ENCODE assay signal across 10 cellular contexts in genomic region chr1:150550222-150551048, GRCh38. TPM values are rescaled to one million over a fixed set of nuclear protein-coding genes. Genes with fewer than 3 reads are reported as not detected.
DNase-seq lines count a peak whose midpoint lies in the region; ATAC-seq, FAIRE-seq and TF ChIP-seq lines count a peak whose summit lies in the region.
"Had no signal": no experiment of that assay in that cellular context is flagged by ENCODE, and none has a peak within 500 bp of the region (broad histone marks: within the 10 kb centered on the region; RNA-seq: fewer than 3 reads in every experiment).

No MANE protein-coding gene starts in this region.

- DNase-seq in activated T-cell treated with anti-CD3 and anti-CD28 coated beads, Interleukin-2, amount 50 U/mL, for 1 hour, result peak; percentile 26
- DNase-seq in activated T-cell treated with anti-CD3 and anti-CD28 coated beads for 4 hours (no peak), endothelial cell of umbilical vein (ENCODE audit: low read depth, low spot score) (no peak), myocyte (ENCODE audit: low read depth) (peak; percentile 14), AG08395 (ENCODE audit: low spot score) (no peak), foreskin melanocyte (no peak)

- no peak overlapping the region for H2AFZ ChIP-seq in endothelial cell of umbilical vein (ENCODE audit: low read depth, low read length)

- no peaks in the 10 kb centered on the region for H3K9me3 ChIP-seq in endothelial cell of umbilical vein (replicated peaks; ENCODE audit: control insufficient read depth, insufficient read depth, low read length)

- TF ChIP-seq POLR2A in endothelial cell of umbilical vein (IDR thresholded peaks at IDR 0.05; ENCODE audit: low read depth, low read length), result no peak

- no peaks in the 10 kb centered on the region for H3K79me2 ChIP-seq in endothelial cell of umbilical vein (ENCODE audit: control insufficient read depth, insufficient read depth, low read length)

- no peak for ATAC-seq in HG03442 (IDR thresholded peaks at IDR 0.05; ENCODE audit: unreplicated experiment)

- peaks cover 1 to 2% of the 10 kb centered on the region in 2 experiments for H3K27me3 ChIP-seq in endothelial cell of umbilical vein (ENCODE audit: control insufficient read depth in 2 of 2, insufficient read depth in 2 of 2, low read length in 2 of 2)

- no peaks in the 10 kb centered on the region for H3K9me1 ChIP-seq in endothelial cell of umbilical vein (replicated peaks; ENCODE audit: control insufficient read depth, extremely low read depth, insufficient read depth, low read length)

- no peaks in the 10 kb centered on the region for H3K36me3 ChIP-seq in endothelial cell of umbilical vein (ENCODE audit: control insufficient read depth in 2 of 2, extremely low read depth in 1 of 2, insufficient read depth in 2 of 2, low read length in 2 of 2)
- H3K36me3 ChIP-seq in urinary bladder (ENCODE audit: insufficient read depth), result no peaks in the 10 kb centered on the region

- H4K20me1 ChIP-seq in endothelial cell of umbilical vein (replicated peaks; ENCODE audit: control insufficient read depth, extremely low read depth, insufficient read depth, low read length), result no peaks in the 10 kb centered on the region

- BruUV-seq in endothelial cell of umbilical vein (replicated peaks; lab: Mats Ljungman, UMichigan), result no TSS peak

- H3K4me1 ChIP-seq in endothelial cell of umbilical vein (ENCODE audit: control insufficient read depth, extremely low read depth, insufficient read depth, low read length) (peaks cover 22% of the 10 kb centered on the region), urinary bladder (ENCODE audit: insufficient read depth) (no peaks in the 10 kb centered on the region)

- H3K4me3 ChIP-seq in endothelial cell of umbilical vein (replicated peaks in 1 of 3; ENCODE audit: insufficient read depth in 1 of 3, low read depth in 1 of 3, low read length in 3 of 3) (no peak overlapping the region), urinary bladder (ENCODE audit: low read depth, low read length) (peak overlapping the region; percentile 69)

- dilution Hi-C loops in endothelial cell of umbilical vein (cut with MboI; ENCODE audit: extremely low pct_ligation_motif_present, low sequenced_read_pairs), result no loop called here

- H3K27ac ChIP-seq in endothelial cell of umbilical vein (ENCODE audit: insufficient read depth, low read depth, low read length) (no peak overlapping the region), urinary bladder (ENCODE audit: low read depth) (peak overlapping the region; percentile 82)

- FAIRE-seq in endothelial cell of umbilical vein (lab: Jason Lieb, UNC), result no peak

- H3K9ac ChIP-seq in endothelial cell of umbilical vein (replicated peaks; ENCODE audit: extremely low read depth, insufficient read depth, low read length), result no peak overlapping the region

- 25% methylated on average over 22 of the region's 22 CpGs for WGBS in urinary bladder

- TF ChIP-seq CTCF in endothelial cell of umbilical vein (IDR thresholded peaks at IDR 0.05; ENCODE audit: extremely low read depth in 1 of 2, insufficient read depth in 1 of 2, low read depth in 1 of 2, low read length in 2 of 2), result no peak

- intact Hi-C loops in endothelial cell of umbilical vein (cut with micrococcal nuclease), result no loop called here

- no peak overlapping the region for H3K4me2 ChIP-seq in endothelial cell of umbilical vein (ENCODE audit: insufficient read depth, low read length)

- CTCF ChIA-PET in endothelial cell of umbilical vein (lab: Charles Lee), result interaction anchor here (1.0 to 6.7 kb wide), 5 partner anchors 9 to 294 kb away, joined by 3 to 55 read pairs (median 8); no protein-coding TSS in a partner anchor

- POLR2A ChIA-PET in endothelial cell of umbilical vein (lab: Charles Lee), result no interaction called here

TF ChIP-seq in endothelial cell of umbilical vein, 7 proteins besides CTCF, POLR2A, EP300 and RAD21:
- TF ChIP-seq MYC (IDR thresholded peaks at IDR 0.05; ENCODE audit: low read depth, low read length) (no peak), GATA2 (IDR thresholded peaks at IDR 0.05; ENCODE audit: insufficient read depth, insufficient read length, low read depth, low read length) (no peak), EZH2 (IDR thresholded peaks at IDR 0.05; ENCODE audit: borderline replicate concordance, low read depth, low read length, severe bottlenecking) (no peak), POLR2AphosphoS5 (IDR thresholded peaks at IDR 0.05; ENCODE audit: insufficient read depth, low read depth, low read length) (peak; percentile 12), JUN (IDR thresholded peaks at IDR 0.05; ENCODE audit: borderline replicate concordance, insufficient read depth, insufficient read length, low read depth) (no peak), MAX (IDR thresholded peaks at IDR 0.05; ENCODE audit: insufficient read depth, insufficient read length) (no peak)
TF ChIP-seq in endothelial cell of umbilical vein: peak in this region for 1.

RNA-seq across cellular contexts. Expression of gene ADAMTSL4, which starts 1.2 kb away (rescaled TPM):
- total RNA-seq in endothelial cell of umbilical vein, result 0.37 and 0.73 TPM in 2 replicates
- polyA plus RNA-seq in endothelial cell of umbilical vein, result 0.96 and 1.0 TPM in 2 replicates
- 0.67 and 0.75 TPM in 2 replicates for polyA plus RNA-seq in endothelial cell of umbilical vein (2011; cell fraction: cytosol; rRNA removed)
- polyA plus RNA-seq in endothelial cell of umbilical vein (2011; cell fraction: nucleus; rRNA removed), result 0.63 and 0.74 TPM in 2 replicates
- 3.0 and 3.6 TPM in 2 replicates for polyA plus RNA-seq in endothelial cell of umbilical vein (2012)
- polyA minus RNA-seq in endothelial cell of umbilical vein, result 2.5 and 4.0 TPM in 2 replicates
- polyA minus RNA-seq in endothelial cell of umbilical vein (2011; cell fraction: cytosol; rRNA and poly(A)+ RNA removed), result 2.8 TPM
- polyA minus RNA-seq in endothelial cell of umbilical vein (2011; cell fraction: nucleus; rRNA and poly(A)+ RNA removed), result 0.58 TPM in 1 of 2 replicates, not detected in the other
- 10.9 and 16.2 TPM in 2 replicates for total RNA-seq in myocyte
- 42.7 TPM for polyA plus RNA-seq in myocyte (2012)
- 35.5 TPM for total RNA-seq in urinary bladder
- polyA plus RNA-seq in urinary bladder, result 144 TPM

RNA-seq across cellular contexts. Expression of gene MCL1, which starts 29.0 kb away (rescaled TPM):
- total RNA-seq in endothelial cell of umbilical vein, result 186 and 212 TPM in 2 replicates
- 63.9 and 87.3 TPM in 2 replicates for polyA plus RNA-seq in endothelial cell of umbilical vein
- polyA plus RNA-seq in endothelial cell of umbilical vein (2011; cell fraction: cytosol; rRNA removed), result 71.3 and 83.7 TPM in 2 replicates
- 334 and 381 TPM in 2 replicates for polyA plus RNA-seq in endothelial cell of umbilical vein (2011; cell fraction: nucleus; rRNA removed)
- polyA plus RNA-seq in endothelial cell of umbilical vein (2012), result 120 and 171 TPM in 2 replicates
- polyA minus RNA-seq in endothelial cell of umbilical vein, result 129 and 158 TPM in 2 replicates
- 105 TPM for polyA minus RNA-seq in endothelial cell of umbilical vein (2011; cell fraction: cytosol; rRNA and poly(A)+ RNA removed)
- 263 and 290 TPM in 2 replicates for polyA minus RNA-seq in endothelial cell of umbilical vein (2011; cell fraction: nucleus; rRNA and poly(A)+ RNA removed)
- 162 and 186 TPM in 2 replicates for total RNA-seq in myocyte
- 93.5 TPM for polyA plus RNA-seq in myocyte (2012)
- 160 TPM for total RNA-seq in urinary bladder
- 225 TPM for polyA plus RNA-seq in urinary bladder

RNA-seq across cellular contexts. Expression of gene FALEC, which starts 34.9 kb away (rescaled TPM):
- total RNA-seq in endothelial cell of umbilical vein (not detected in 2 replicates), myocyte (not detected in 2 replicates), urinary bladder (not detected)
- polyA plus RNA-seq in endothelial cell of umbilical vein (not detected in 2 replicates), urinary bladder (0.47 TPM)
- not detected in 2 replicates for polyA plus RNA-seq in endothelial cell of umbilical vein (2011; cell fraction: cytosol; rRNA removed)
- not detected in 2 replicates for polyA plus RNA-seq in endothelial cell of umbilical vein (2011; cell fraction: nucleus; rRNA removed)
- not detected in 2 replicates for polyA plus RNA-seq in endothelial cell of umbilical vein (2012)
- 0.42 TPM in 1 of 2 replicates, not detected in the other for polyA minus RNA-seq in endothelial cell of umbilical vein
- polyA minus RNA-seq in endothelial cell of umbilical vein (2011; cell fraction: cytosol; rRNA and poly(A)+ RNA removed), result not detected
- polyA minus RNA-seq in endothelial cell of umbilical vein (2011; cell fraction: nucleus; rRNA and poly(A)+ RNA removed), result not detected in 2 replicates
- 0.93 TPM for polyA plus RNA-seq in myocyte (2012)
- total RNA-seq: temporal lobe had no signal
- polyA plus RNA-seq: AG04450 had no signal

RNA-seq across cellular contexts. Expression of gene ECM1, which starts 42.5 kb away (rescaled TPM):
- total RNA-seq in endothelial cell of umbilical vein (7.2 and 7.3 TPM in 2 replicates), myocyte (33.6 and 35.0 TPM in 2 replicates), urinary bladder (8.7 TPM)
- polyA plus RNA-seq in endothelial cell of umbilical vein (16.6 and 20.5 TPM in 2 replicates), urinary bladder (40.8 TPM)
- 8.3 and 10.8 TPM in 2 replicates for polyA plus RNA-seq in endothelial cell of umbilical vein (2011; cell fraction: cytosol; rRNA removed)
- polyA plus RNA-seq in endothelial cell of umbilical vein (2011; cell fraction: nucleus; rRNA removed), result 12.9 and 14.6 TPM in 2 replicates
- 8.8 and 12.4 TPM in 2 replicates for polyA plus RNA-seq in endothelial cell of umbilical vein (2012)
- polyA minus RNA-seq in endothelial cell of umbilical vein, result 7.0 and 10.2 TPM in 2 replicates
- polyA minus RNA-seq in endothelial cell of umbilical vein (2011; cell fraction: cytosol; rRNA and poly(A)+ RNA removed), result 3.7 TPM
- polyA minus RNA-seq in endothelial cell of umbilical vein (2011; cell fraction: nucleus; rRNA and poly(A)+ RNA removed), result 2.5 and 2.9 TPM in 2 replicates
- 197 TPM for polyA plus RNA-seq in myocyte (2012)

Comparison
In these comparisons a context has a peak if more than half of its experiments do, and no peak if none do; other contexts are left out.
1. DNase-seq: peak in activated T-cell treated with anti-CD3 and anti-CD28 coated beads, Interleukin-2, amount 50 U/mL, for 1 hour (single experiment) and myocyte (single experiment); none in activated T-cell treated with anti-CD3 and anti-CD28 coated beads for 4 hours (single experiment), endothelial cell of umbilical vein (single experiment), AG08395 (single experiment) and foreskin melanocyte (single experiment).